In genomic region chr19:3969435-3970312, GRCh38 we compare ENCODE assay signal across 8 cellular contexts. TPM values are rescaled to one million over a fixed set of nuclear protein-coding genes. Genes with fewer than 3 reads are reported as not detected.
A peak's percentile ranks its signal among the peaks of the same experiment; 100 is the strongest.
DNase-seq lines count a peak whose midpoint lies in the region; ATAC-seq and TF ChIP-seq lines count a peak whose summit lies in the region.

No MANE protein-coding gene starts in this region.

- no peaks in the 10 kb centered on the region for H3K27me3 ChIP-seq in rectal smooth muscle tissue (ENCODE audit: control insufficient read depth, insufficient read depth, low read length)

- ATAC-seq in WTC11 (no peak), HG03520 (IDR thresholded peaks at IDR 0.05; ENCODE audit: unreplicated experiment) (no peak), HG03354 (IDR thresholded peaks at IDR 0.05; ENCODE audit: poor library complexity, severe bottlenecking, unreplicated experiment) (no peak)

- peaks cover 22% of the 10 kb centered on the region for H3K4me1 Mint-ChIP-seq in activated naive CD4-positive, alpha-beta T cell treated with anti-CD3 and anti-CD28 coated beads for 36 hours (ENCODE audit: low read depth)
- H3K4me1 Mint-ChIP-seq in WTC11, result peaks cover 26% of the 10 kb centered on the region

- TF ChIP-seq CTCF in WTC11 (IDR thresholded peaks at IDR 0.05), result no peak

- peaks cover 8% of the 10 kb centered on the region for H3K36me3 Mint-ChIP-seq in activated naive CD4-positive, alpha-beta T cell treated with anti-CD3 and anti-CD28 coated beads for 36 hours (ENCODE audit: low read depth)
- H3K36me3 Mint-ChIP-seq in WTC11, result peaks cover 24% of the 10 kb centered on the region

- H3K36me3 ChIP-seq in rectal smooth muscle tissue (ENCODE audit: control insufficient read depth, insufficient read depth, low read length), result peaks cover 1% of the 10 kb centered on the region

- H3K27ac ChIP-seq in rectal smooth muscle tissue (ENCODE audit: low read depth, low read length), result peak overlapping the region; percentile 99

- H3K9me3 Mint-ChIP-seq in activated naive CD4-positive, alpha-beta T cell treated with anti-CD3 and anti-CD28 coated beads for 36 hours, result no peaks in the 10 kb centered on the region
- no peaks in the 10 kb centered on the region for H3K9me3 Mint-ChIP-seq in WTC11

- CTCF ChIA-PET in activated naive CD4-positive, alpha-beta T cell treated with anti-CD3 and anti-CD28 coated beads for 36 hours (lab: Charles Lee), result interaction anchor here (0.7 to 1.2 kb wide), 3 partner anchors 13 to 222 kb away, joined by 3 to 6 read pairs (median 4); no protein-coding TSS in a partner anchor
- CTCF ChIA-PET in WTC11 (lab: Charles Lee), result interaction anchor here (0.5 to 2.2 kb wide), 16 partner anchors 9 to 208 kb away, joined by 3 to 48 read pairs (median 5); partner anchors contain the start of genes APBA3, ATCAY, MRPL54 and NMRK2

- H3K27me3 Mint-ChIP-seq in activated naive CD4-positive, alpha-beta T cell treated with anti-CD3 and anti-CD28 coated beads for 36 hours (ENCODE audit: low read depth), result no peaks in the 10 kb centered on the region
- H3K27me3 Mint-ChIP-seq in WTC11 (ENCODE audit: low read depth), result no peaks in the 10 kb centered on the region; the same call in 1 of the 2 replicates

- intact Hi-C loops in activated naive CD4-positive, alpha-beta T cell treated with anti-CD3 and anti-CD28 coated beads for 36 hours (cut with micrococcal nuclease), result loop anchor here (2.0 to 5.0 kb wide), 2 partner anchors 17 to 207 kb away; partner anchors contain the start of genes APBA3 and MRPL54

- peak overlapping the region; percentile 94 for H3K4me3 ChIP-seq in rectal smooth muscle tissue (ENCODE audit: low read length)

- peak overlapping the region; percentile 94 for H3K9ac ChIP-seq in rectal smooth muscle tissue (ENCODE audit: low read length)

- no peak for DNase-seq in activated naive CD4-positive, alpha-beta T cell treated with anti-CD3 and anti-CD28 coated beads for 36 hours
- no peak for DNase-seq in activated naive CD4-positive, alpha-beta T cell treated with anti-CD3 and anti-CD28 coated beads, Interleukin-2, amount 50 U/mL, for 16 hours
- DNase-seq in WTC11 (ENCODE audit: low spot score), result peak; percentile 40
- DNase-seq in glomerular visceral epithelial cell (ENCODE audit: extremely low spot score), result peak; percentile 90
- DNase-seq in activated effector memory CD4-positive, alpha-beta T cell treated with anti-CD3 and anti-CD28 coated beads, Interleukin-2, amount 50 U/mL, for 16 hours, result no peak

- POLR2A ChIA-PET in WTC11 (lab: Charles Lee), result interaction anchor here (0.6 to 4.8 kb wide), 16 partner anchors 11 to 120 kb away, joined by 3 to 142 read pairs (median 4); partner anchors contain the start of genes EEF2 and NMRK2

- H3K27ac Mint-ChIP-seq in activated naive CD4-positive, alpha-beta T cell treated with anti-CD3 and anti-CD28 coated beads for 36 hours, result no peak overlapping the region
- peak overlapping the region; percentile 100 for H3K27ac Mint-ChIP-seq in WTC11

- peaks cover 36% of the 10 kb centered on the region for H3K4me1 ChIP-seq in rectal smooth muscle tissue (ENCODE audit: control insufficient read depth, insufficient read depth, low read length)

- H3K4me3 Mint-ChIP-seq in activated naive CD4-positive, alpha-beta T cell treated with anti-CD3 and anti-CD28 coated beads for 36 hours, result peak overlapping the region; percentile 84
- peak overlapping the region; percentile 96 for H3K4me3 Mint-ChIP-seq in WTC11

TF ChIP-seq in WTC11, 78 proteins besides CTCF, POLR2A, EP300 and RAD21:
- TF ChIP-seq MYBL2 (CRISPR knock-in tag; IDR thresholded peaks at IDR 0.05) (no peak), USF2 (CRISPR knock-in tag; IDR thresholded peaks at IDR 0.05) (no peak), CREM (CRISPR knock-in tag; IDR thresholded peaks at IDR 0.05) (no peak), PRDM15 (CRISPR knock-in tag; IDR thresholded peaks at IDR 0.05) (no peak), FOXK1 (CRISPR knock-in tag; IDR thresholded peaks at IDR 0.05) (no peak), ZNF671 (CRISPR knock-in tag; IDR thresholded peaks at IDR 0.05) (no peak)

RNA-seq across cellular contexts. Expression of gene DAPK3, which starts 1.2 kb away (rescaled TPM):
- total RNA-seq in activated naive CD4-positive, alpha-beta T cell treated with anti-CD3 and anti-CD28 coated beads for 36 hours, result 10 to 100 TPM; 19.3 to 19.6 TPM
- 61.5 to 73.5 TPM (median 68.4 TPM) in 3 replicates for total RNA-seq in WTC11 (2021)

RNA-seq across cellular contexts. Expression of gene EEF2, which starts 15.6 kb away (rescaled TPM):
- 1,000 to 10,000 TPM; 3,747 to 3,914 TPM for total RNA-seq in activated naive CD4-positive, alpha-beta T cell treated with anti-CD3 and anti-CD28 coated beads for 36 hours
- 3,572 to 3,864 TPM (median 3,852 TPM) in 3 replicates for total RNA-seq in WTC11 (2021)

RNA-seq across cellular contexts. Expression of gene NMRK2, which starts 36.8 kb away (rescaled TPM):
- total RNA-seq in activated naive CD4-positive, alpha-beta T cell treated with anti-CD3 and anti-CD28 coated beads for 36 hours, result not detected
- 50.4 to 61.9 TPM (median 51.1 TPM) in 3 replicates for total RNA-seq in WTC11 (2021)

RNA-seq across cellular contexts. Expression of gene PIAS4, which starts 37.9 kb away (rescaled TPM):
- 10 to 100 TPM; 16.1 to 20.1 TPM for total RNA-seq in activated naive CD4-positive, alpha-beta T cell treated with anti-CD3 and anti-CD28 coated beads for 36 hours
- total RNA-seq in WTC11 (2021), result 45.5 to 46.0 TPM (median 45.9 TPM) in 3 replicates

Comparison
In these comparisons a context has a peak if more than half of its experiments do, and no peak if none do; other contexts are left out.
1. DNase-seq: peak in WTC11 (single experiment) and glomerular visceral epithelial cell (single experiment); none in activated naive CD4-positive, alpha-beta T cell treated with anti-CD3 and anti-CD28 coated beads for 36 hours (single experiment), activated naive CD4-positive, alpha-beta T cell treated with anti-CD3 and anti-CD28 coated beads, Interleukin-2, amount 50 U/mL, for 16 hours (single experiment) and activated effector memory CD4-positive, alpha-beta T cell treated with anti-CD3 and anti-CD28 coated beads, Interleukin-2, amount 50 U/mL, for 16 hours (single experiment).
2. RNA of gene NMRK2, which starts 36.8 kb away (total RNA-seq): 50.4 to 61.9 TPM in WTC11; not detected in activated naive CD4-positive, alpha-beta T cell treated with anti-CD3 and anti-CD28 coated beads for 36 hours; every median in the first group is over 10 times any median in the second.